ENCODE assay signal across 8 cellular contexts in the genomic region with DNA sequence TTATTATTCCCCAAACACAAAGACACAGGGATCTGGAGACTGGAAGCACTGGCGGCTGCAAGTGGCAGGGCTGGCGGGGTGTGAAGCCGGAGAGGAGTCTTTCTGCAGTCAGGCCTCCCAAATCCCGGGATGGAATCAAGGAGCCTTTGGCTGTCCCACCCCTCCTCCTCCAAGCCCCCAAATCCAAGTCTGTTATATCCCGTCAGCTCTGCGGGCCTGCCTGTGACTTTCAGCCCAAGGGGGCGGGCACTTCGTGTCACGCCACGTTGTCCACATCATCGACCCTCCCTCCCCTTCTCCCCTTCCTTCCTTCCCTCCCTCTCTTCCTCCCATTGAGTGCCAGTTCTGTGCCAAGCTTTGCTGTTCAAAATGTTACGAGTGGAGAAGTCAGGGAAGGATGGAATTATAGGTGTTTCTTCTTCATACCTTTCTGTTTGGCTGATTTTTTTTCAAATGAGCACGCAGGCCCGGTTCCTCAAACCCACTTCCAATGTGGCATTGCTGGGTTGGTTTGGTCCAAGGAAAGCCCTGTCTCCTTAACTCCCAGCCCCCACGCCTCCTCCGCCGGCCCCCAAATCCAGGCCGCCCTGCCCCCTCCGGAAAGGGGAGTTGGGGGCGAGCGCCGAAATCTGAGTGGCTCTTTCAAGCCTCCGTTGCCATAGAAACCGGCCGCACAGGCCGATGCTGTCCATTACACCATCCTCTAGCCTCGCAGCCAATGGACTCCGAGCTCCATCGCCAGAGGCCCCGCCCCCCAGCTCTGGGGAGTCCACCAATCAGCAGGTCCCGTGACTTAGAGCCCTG. TPM values are rescaled to one million over a fixed set of nuclear protein-coding genes. Genes with fewer than 3 reads are reported as not detected.
DNase-seq lines count a peak whose midpoint lies in the region; ATAC-seq, FAIRE-seq and TF ChIP-seq lines count a peak whose summit lies in the region.

No MANE protein-coding gene starts in this region.

- no peaks in the 10 kb centered on the region for H3K9me3 ChIP-seq in adipocyte (ENCODE audit: control insufficient read depth, low read length)
- no peaks in the 10 kb centered on the region for H3K9me3 ChIP-seq in heart left ventricle
- no peaks in the 10 kb centered on the region for H3K9me3 ChIP-seq in pancreas
- H3K9me3 ChIP-seq in tibial nerve = no peaks in the 10 kb centered on the region

- peak overlapping the region; percentile 81 for H3K9ac ChIP-seq in adipocyte (ENCODE audit: low read length)

- 1 to 2% (median 2%) methylated on average over 30 to 31 of the region's 31 CpGs for WGBS in heart left ventricle, 4 donors
- WGBS in pancreas, 2 donors = 15 to 20% methylated on average over 31 of the region's 31 CpGs
- WGBS in tibial nerve, 2 donors = 2% methylated on average over 30 to 31 of the region's 31 CpGs

- H3K4me1 ChIP-seq in adipocyte (ENCODE audit: control insufficient read depth, insufficient read depth, low read length) (peaks cover 26% of the 10 kb centered on the region), heart left ventricle (peaks cover 0 to 22% (median 15%) of the 10 kb centered on the region in 12 donors), pancreas (peaks cover 0 to 3% (median 0%) of the 10 kb centered on the region in 3 donors), tibial nerve (peaks cover 0 to 20% (median 7%) of the 10 kb centered on the region in 4 donors)

- DNase-seq in DMS53 treated with DMSO at 0.1 percent for 48 hours (lab: John Stamatoyannopoulos, UW; ENCODE audit: unreplicated experiment) = peak; percentile 97
- peak; percentile 99 for DNase-seq in LHCN-M2 (ENCODE audit: low read depth)
- peak; percentile 100 for DNase-seq in adipocyte (ENCODE audit: low read depth)
- peak; percentile 98 to 99 (median 99) for DNase-seq in heart left ventricle
- DNase-seq in pancreas = peak; percentile 87 to 96 (median 94)
- DNase-seq in tibial nerve (ENCODE audit: low spot score in 2 of 2) = peak; percentile 99

- TF ChIP-seq POLR2A in heart left ventricle (IDR thresholded peaks at IDR 0.05) (no peak), tibial nerve (IDR thresholded peaks at IDR 0.05) (no peak)

- ATAC-seq in GM21723 (IDR thresholded peaks at IDR 0.05; ENCODE audit: unreplicated experiment) = peak; percentile 94
- peak; percentile 99 for ATAC-seq in SK-N-SH treated with all-trans-retinoic acid at 6 μM for 48 hours
- ATAC-seq in heart left ventricle = peak; percentile 99 to 100 (median 100)
- ATAC-seq in pancreas = peak; percentile 99 to 100 (median 99)

- intact Hi-C loops in heart left ventricle (cut with DNase I) (loop anchor here in 2 of 10 donors (1.0 to 2.0 kb wide), 2 partner anchors 11 to 15 kb away; partner anchors contain the start of gene SOX12 (in 1 of the 2)), pancreas (cut with DNase I) (no loop called here)

- TF ChIP-seq CTCF in heart left ventricle (IDR thresholded peaks at IDR 0.05) (no peak), pancreas (IDR thresholded peaks at IDR 0.05) (no peak), tibial nerve (IDR thresholded peaks at IDR 0.05) (peak in 1 of 5 experiments; percentile 11)

- H3K27me3 ChIP-seq in adipocyte (replicated peaks; ENCODE audit: control insufficient read depth, insufficient read depth, low read length) (no peaks in the 10 kb centered on the region), heart left ventricle (no peaks in the 10 kb centered on the region), pancreas (no peaks in the 10 kb centered on the region), tibial nerve (no peaks in the 10 kb centered on the region)

- H3K27ac ChIP-seq in heart left ventricle (peak overlapping the region in 11 of 12 donors; percentile 67 to 90 (median 81)), pancreas (peak overlapping the region in 3 of 4 donors; percentile 33 to 63 (median 59)), tibial nerve (peak overlapping the region; percentile 83 to 97 (median 94))

- peak in 1 of 2 donors; percentile 73 for TF ChIP-seq EP300 in tibial nerve (IDR thresholded peaks at IDR 0.05)

- no peak for FAIRE-seq in pancreas (lab: Jason Lieb, UNC)

- H3K4me3 ChIP-seq in adipocyte (ENCODE audit: low read length) (peak overlapping the region; percentile 78), heart left ventricle (peak overlapping the region; percentile 12 to 68 (median 59)), pancreas (peak overlapping the region in 2 of 4 donors; percentile 21 to 36), tibial nerve (peak overlapping the region; percentile 51 to 66 (median 58))

- H3K36me3 ChIP-seq in adipocyte (ENCODE audit: control insufficient read depth, insufficient read depth, low read length, severe bottlenecking) (no peaks in the 10 kb centered on the region), heart left ventricle (no peaks in the 10 kb centered on the region), pancreas (no peaks in the 10 kb centered on the region), tibial nerve (no peaks in the 10 kb centered on the region)

TF ChIP-seq in SK-N-SH treated with all-trans-retinoic acid at 6 μM for 48 hours, 23 proteins besides CTCF, POLR2A, EP300 and RAD21 (continues in another document):
- TF ChIP-seq, protein P1, sequence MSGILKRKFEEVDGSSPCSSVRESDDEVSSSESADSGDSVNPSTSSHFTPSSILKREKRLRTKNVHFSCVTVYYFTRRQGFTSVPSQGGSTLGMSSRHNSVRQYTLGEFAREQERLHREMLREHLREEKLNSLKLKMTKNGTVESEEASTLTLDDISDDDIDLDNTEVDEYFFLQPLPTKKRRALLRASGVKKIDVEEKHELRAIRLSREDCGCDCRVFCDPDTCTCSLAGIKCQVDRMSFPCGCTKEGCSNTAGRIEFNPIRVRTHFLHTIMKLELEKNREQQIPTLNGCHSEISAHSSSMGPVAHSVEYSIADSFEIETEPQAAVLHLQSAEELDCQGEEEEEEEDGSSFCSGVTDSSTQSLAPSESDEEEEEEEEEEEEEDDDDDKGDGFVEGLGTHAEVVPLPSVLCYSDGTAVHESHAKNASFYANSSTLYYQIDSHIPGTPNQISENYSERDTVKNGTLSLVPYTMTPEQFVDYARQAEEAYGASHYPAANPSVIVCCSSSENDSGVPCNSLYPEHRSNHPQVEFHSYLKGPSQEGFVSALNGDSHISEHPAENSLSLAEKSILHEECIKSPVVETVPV (CRISPR knock-in tag; IDR thresholded peaks at IDR 0.05) = no peak
- TF ChIP-seq, protein P2, sequence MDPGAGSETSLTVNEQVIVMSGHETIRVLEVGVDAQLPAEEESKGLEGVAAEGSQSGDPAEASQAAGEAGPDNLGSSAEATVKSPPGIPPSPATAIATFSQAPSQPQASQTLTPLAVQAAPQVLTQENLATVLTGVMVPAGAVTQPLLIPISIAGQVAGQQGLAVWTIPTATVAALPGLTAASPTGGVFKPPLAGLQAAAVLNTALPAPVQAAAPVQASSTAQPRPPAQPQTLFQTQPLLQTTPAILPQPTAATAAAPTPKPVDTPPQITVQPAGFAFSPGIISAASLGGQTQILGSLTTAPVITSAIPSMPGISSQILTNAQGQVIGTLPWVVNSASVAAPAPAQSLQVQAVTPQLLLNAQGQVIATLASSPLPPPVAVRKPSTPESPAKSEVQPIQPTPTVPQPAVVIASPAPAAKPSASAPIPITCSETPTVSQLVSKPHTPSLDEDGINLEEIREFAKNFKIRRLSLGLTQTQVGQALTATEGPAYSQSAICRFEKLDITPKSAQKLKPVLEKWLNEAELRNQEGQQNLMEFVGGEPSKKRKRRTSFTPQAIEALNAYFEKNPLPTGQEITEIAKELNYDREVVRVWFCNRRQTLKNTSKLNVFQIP (CRISPR knock-in tag; IDR thresholded peaks at IDR 0.05; ENCODE audit: borderline replicate concordance, low read depth) = no peak
- no peak for TF ChIP-seq ARNTL (CRISPR knock-in tag; IDR thresholded peaks at IDR 0.05; ENCODE audit: borderline replicate concordance, low read depth)
- no peak for TF ChIP-seq ZFP30 (CRISPR knock-in tag; IDR thresholded peaks at IDR 0.05)
- TF ChIP-seq CSDC2 (CRISPR knock-in tag; IDR thresholded peaks at IDR 0.05) = no peak
- no peak for TF ChIP-seq ZNF565 (CRISPR knock-in tag; conservative IDR thresholded peaks at IDR 0.05; ENCODE audit: low read depth)
- TF ChIP-seq RARB (CRISPR knock-in tag; IDR thresholded peaks at IDR 0.05) = no peak
- TF ChIP-seq SNAI2 (CRISPR knock-in tag; IDR thresholded peaks at IDR 0.05) = no peak

RNA-seq across cellular contexts. Expression of gene ZCCHC3, which starts 12.7 kb away (rescaled TPM):
- 14.0 and 15.9 TPM in 2 replicates for total RNA-seq in LHCN-M2 (2014; rRNA removed)
- polyA plus RNA-seq in LHCN-M2 (2012) = 9.3 TPM
- total RNA-seq in heart left ventricle = 10 to 100 TPM in 5 of 9 donors, 1 to 10 TPM in 4; 6.9 to 15.3 (median 11.4) TPM
- 1 to 10 TPM; 9.2 to 9.3 TPM for polyA plus RNA-seq in heart left ventricle
- 1 to 10 TPM; 4.2 to 8.1 (median 6.2) TPM for total RNA-seq in pancreas
- polyA plus RNA-seq in pancreas = 10 to 100 TPM in 1 of 2 donors, 1 to 10 TPM in 1; 5.2 to 10.7 TPM
- 10 to 100 TPM; 12.0 to 24.9 (median 20.6) TPM for total RNA-seq in tibial nerve

RNA-seq across cellular contexts. Expression of gene SOX12, which starts 15.3 kb away (rescaled TPM):
- total RNA-seq in LHCN-M2 (2014; rRNA removed) (8.2 and 9.9 TPM in 2 replicates), heart left ventricle (10 to 100 TPM in 7 of 9 donors, 1 to 10 TPM in 2; 6.9 to 19.9 (median 11.5) TPM), pancreas (1 to 10 TPM; 4.3 to 8.8 (median 6.5) TPM), tibial nerve (1 to 10 TPM; 4.6 to 9.8 (median 8.6) TPM)
- polyA plus RNA-seq in LHCN-M2 (2012) = 11.5 TPM
- polyA plus RNA-seq in heart left ventricle (1 to 10 TPM; 5.4 to 7.2 TPM), pancreas (1 to 10 TPM; 2.9 to 4.8 TPM)

RNA-seq across cellular contexts. Expression of gene C20orf96, which starts 19.5 kb away (rescaled TPM):
- total RNA-seq in LHCN-M2 (2014; rRNA removed) (2.5 and 2.8 TPM in 2 replicates), heart left ventricle (1 to 10 TPM in 8 of 9 donors, under 1 TPM in 1; 0.64 to 6.6 (median 4.5) TPM), pancreas (1 to 10 TPM; 2.5 to 6.3 (median 2.9) TPM), tibial nerve (1 to 10 TPM; 3.5 to 8.7 (median 4.5) TPM)
- 4.8 TPM for polyA plus RNA-seq in LHCN-M2 (2012)
- polyA plus RNA-seq in heart left ventricle (1 to 10 TPM; 2.8 to 3.6 TPM), pancreas (1 to 10 TPM; 5.8 to 6.8 TPM)

RNA-seq across cellular contexts. Expression of gene NRSN2, which starts 36.9 kb away (rescaled TPM):
- total RNA-seq in LHCN-M2 (2014; rRNA removed) (59.2 and 65.6 TPM in 2 replicates), heart left ventricle (10 to 100 TPM; 13.8 to 49.5 (median 23.4) TPM), pancreas (10 to 100 TPM; 10.7 to 23.0 (median 15.3) TPM), tibial nerve (10 to 100 TPM; 20.6 to 34.1 (median 26.2) TPM)
- polyA plus RNA-seq in LHCN-M2 (2012) = 74.7 TPM
- polyA plus RNA-seq in heart left ventricle (10 to 100 TPM; 32.4 to 33.2 TPM), pancreas (10 to 100 TPM; 25.5 to 41.3 TPM)

RNA-seq across cellular contexts. Expression of gene DEFB132, which starts 52.5 kb away (rescaled TPM):
- total RNA-seq in LHCN-M2 (2014; rRNA removed) (not detected in 2 replicates), heart left ventricle (under 1 TPM in 2 of 9 donors, not detected in 7; 0.35 to 0.59 TPM), pancreas (not detected), tibial nerve (under 1 TPM in 1 of 4 donors, not detected in 3; 0.66 TPM)
- polyA plus RNA-seq in LHCN-M2 (2012) = not detected
- polyA plus RNA-seq in heart left ventricle (not detected), pancreas (under 1 TPM in 1 of 2 donors, not detected in 1; 0.02 TPM)
